ENCODE assay signal across 10 cellular contexts in genomic region chr3:28835751-28836150, GRCh38.
DNase-seq lines count a peak whose midpoint lies in the region; ATAC-seq and TF ChIP-seq lines count a peak whose summit lies in the region.
"Had no signal": no experiment of that assay in that cellular context is flagged by ENCODE, and none has a peak within 500 bp of the region (broad histone marks: within the 10 kb centered on the region; RNA-seq: fewer than 3 reads in every experiment).

No MANE protein-coding gene starts in this region.

- peaks cover 11% of the 10 kb centered on the region; the same call in 1 of the 2 replicates for H3K4me1 ChIP-seq in PC-3 (ENCODE audit: insufficient read depth, low read length)
- no peaks in the 10 kb centered on the region for H3K4me1 ChIP-seq in naive thymus-derived CD4-positive, alpha-beta T cell (ENCODE audit: control insufficient read depth in 2 of 2, insufficient read depth in 2 of 2, low read length in 2 of 2)

- no peaks in the 10 kb centered on the region for H3K36me3 ChIP-seq in PC-3 (ENCODE audit: low read depth, low read length)
- H3K36me3 ChIP-seq in naive thymus-derived CD4-positive, alpha-beta T cell (ENCODE audit: control insufficient read depth in 2 of 3, insufficient read depth in 3 of 3, low read length in 3 of 3) = no peaks in the 10 kb centered on the region
- H3K36me3 ChIP-seq: suprapubic skin had no signal

- TF ChIP-seq CTCF in PC-3 (conservative IDR thresholded peaks at IDR 0.05; ENCODE audit: low read depth, low read length) (no peak), retinal pigment epithelial cell (conservative IDR thresholded peaks at IDR 0.05; ENCODE audit: low read depth, low read length) (no peak)

- ATAC-seq in PC-3 (peak; percentile 50; the same call in 1 of the 2 replicates), GM18520 (IDR thresholded peaks at IDR 0.05; ENCODE audit: unreplicated experiment) (no peak), HG03378 (IDR thresholded peaks at IDR 0.05; ENCODE audit: unreplicated experiment) (no peak)
- ATAC-seq in naive thymus-derived CD4-positive, alpha-beta T cell = no peak

- H3K4me2 ChIP-seq in PC-3 (ENCODE audit: low read length) = peak overlapping the region; percentile 31

- H3K4me1 Mint-ChIP-seq in naive thymus-derived CD4-positive, alpha-beta T cell = peaks cover 0 to 6% (median 0%) of the 10 kb centered on the region in 7 donors

- H2AFZ ChIP-seq in PC-3 (ENCODE audit: low read length) = no peak overlapping the region

- no peaks in the 10 kb centered on the region for H4K20me1 ChIP-seq in PC-3 (ENCODE audit: low read length)

- H3K4me3 Mint-ChIP-seq in naive thymus-derived CD4-positive, alpha-beta T cell = no peak overlapping the region

- intact Hi-C loops in PC-3 (cut with micrococcal nuclease) (loop anchor here (5.0 kb wide), 1 partner anchor 168 kb away; no protein-coding TSS in a partner anchor), head of caudate nucleus (cut with DNase I) (no loop called here)
- intact Hi-C loops in naive thymus-derived CD4-positive, alpha-beta T cell (cut with micrococcal nuclease) = no loop called here

- no peaks in the 10 kb centered on the region for H3F3A ChIP-seq in PC-3 (ENCODE audit: low read length, unreplicated experiment)

- CTCF ChIA-PET in PC-3 (lab: Charles Lee) = no interaction called here
- CTCF ChIA-PET in naive thymus-derived CD4-positive, alpha-beta T cell (lab: Charles Lee) = no interaction called here

- no peak overlapping the region for H3K27ac ChIP-seq in PC-3 (ENCODE audit: low read length)
- no peak overlapping the region for H3K27ac ChIP-seq in naive thymus-derived CD4-positive, alpha-beta T cell (ENCODE audit: low read depth, low read length)
- H3K27ac ChIP-seq: suprapubic skin had no signal

- no peaks in the 10 kb centered on the region for H3K36me3 Mint-ChIP-seq in naive thymus-derived CD4-positive, alpha-beta T cell

- H3K9me3 Mint-ChIP-seq in naive thymus-derived CD4-positive, alpha-beta T cell = peaks cover 0 to 10% (median 2%) of the 10 kb centered on the region in 11 donors

- no TSS peak for BruUV-seq in PC-3 (replicated peaks; lab: Mats Ljungman, UMichigan)

- DNase-seq in NCI-H1092 treated with DMSO at 0.1 percent for 48 hours (lab: John Stamatoyannopoulos, UW) (peak; percentile 5), NCI-H1092 (lab: John Stamatoyannopoulos, UW) (no peak), PC-3 (peak; percentile 47), head of caudate nucleus (peak in 27 of 42 donors; percentile 5 to 54 (median 17)), retinal pigment epithelial cell (ENCODE audit: low read depth) (peak; percentile 21)
- DNase-seq in naive thymus-derived CD4-positive, alpha-beta T cell = no peak
- DNase-seq: 8988T had no signal

- H3K79me2 ChIP-seq in PC-3 (ENCODE audit: low read length) = no peaks in the 10 kb centered on the region

- no peaks in the 10 kb centered on the region for H3K27me3 ChIP-seq in PC-3 (ENCODE audit: low read length)
- no peaks in the 10 kb centered on the region for H3K27me3 ChIP-seq in naive thymus-derived CD4-positive, alpha-beta T cell (ENCODE audit: control insufficient read depth in 2 of 2, insufficient read depth in 2 of 2, low read length in 2 of 2)
- H3K27me3 ChIP-seq: suprapubic skin had no signal

- H3K27me3 Mint-ChIP-seq in naive thymus-derived CD4-positive, alpha-beta T cell = peaks cover 0 to 11% (median 0%) of the 10 kb centered on the region in 5 donors

- H3K9me2 ChIP-seq in PC-3 (replicated peaks; ENCODE audit: low read length) = no peaks in the 10 kb centered on the region

- H3K27ac Mint-ChIP-seq in naive thymus-derived CD4-positive, alpha-beta T cell = no peak overlapping the region

- H3K4me3 ChIP-seq in PC-3 (ENCODE audit: low read length) (no peak overlapping the region), retinal pigment epithelial cell (ENCODE audit: low read length) (peak overlapping the region; percentile 2)
- no peak overlapping the region for H3K4me3 ChIP-seq in naive thymus-derived CD4-positive, alpha-beta T cell (ENCODE audit: low read length)
- H3K4me3 ChIP-seq: suprapubic skin had no signal

- POLR2A ChIA-PET in PC-3 (lab: Charles Lee; ENCODE audit: unreplicated experiment) = no interaction called here
- POLR2A ChIA-PET in naive thymus-derived CD4-positive, alpha-beta T cell (lab: Charles Lee) = no interaction called here

- H3K9me3 ChIP-seq in PC-3 (ENCODE audit: low read length) = no peaks in the 10 kb centered on the region
- no peaks in the 10 kb centered on the region for H3K9me3 ChIP-seq in naive thymus-derived CD4-positive, alpha-beta T cell (ENCODE audit: control insufficient read depth in 2 of 3, low read length in 3 of 3)
- H3K9me3 ChIP-seq: suprapubic skin had no signal

- H3K9ac ChIP-seq in PC-3 (ENCODE audit: low read length) = no peak overlapping the region

Comparison
In these comparisons a context has a peak if more than half of its experiments do, and no peak if none do; other contexts are left out.
1. DNase-seq: peak in NCI-H1092 treated with DMSO at 0.1 percent for 48 hours (single experiment), PC-3 (single experiment), head of caudate nucleus (27 of 42) and retinal pigment epithelial cell (single experiment); none in NCI-H1092 (single experiment) and naive thymus-derived CD4-positive, alpha-beta T cell (0 of 9).